18 cellular contexts compared by ENCODE assay signal in genomic region chr7:84654287-84654686, GRCh38.
DNase-seq lines count a peak whose midpoint lies in the region; ATAC-seq and TF ChIP-seq lines count a peak whose summit lies in the region.
"Had no signal": no experiment of that assay in that cellular context is flagged by ENCODE, and none has a peak within 500 bp of the region (broad histone marks: within the 10 kb centered on the region; RNA-seq: fewer than 3 reads in every experiment).

No MANE protein-coding gene starts in this region.

- no peaks in the 10 kb centered on the region for H3K36me3 Mint-ChIP-seq in stimulated activated memory B cell treated with anti-CD40 and anti-IgM and Interleukin-4, amounts not matched to agents 10 μg/mL and 1 μg/mL and 100 μg/mL, for 72 hours
- H3K36me3 Mint-ChIP-seq in activated CD4-positive, alpha-beta memory T cell treated with anti-CD3 and anti-CD28 coated beads for 36 hours, result no peaks in the 10 kb centered on the region
- H3K36me3 Mint-ChIP-seq: CD4-positive, alpha-beta memory T cell had no signal

- intact Hi-C loops in mammary epithelial cell (cut with micrococcal nuclease) (no loop called here), breast epithelium (cut with DNase I; ENCODE audit: low total_unique reads) (no loop called here)
- intact Hi-C loops in activated CD4-positive, alpha-beta memory T cell treated with anti-CD3 and anti-CD28 coated beads for 36 hours (cut with micrococcal nuclease), result no loop called here

- H3K4me3 ChIP-seq in mammary epithelial cell (replicated peaks in 1 of 3; ENCODE audit: insufficient read depth in 1 of 3, low read depth in 2 of 3, low read length in 3 of 3) (no peak overlapping the region), breast epithelium (no peak overlapping the region)

- TF ChIP-seq POLR2A in breast epithelium (IDR thresholded peaks at IDR 0.05), result no peak

- CTCF ChIA-PET in mammary epithelial cell (lab: Charles Lee; ENCODE audit: low non-redundant PET), result no interaction called here
- CTCF ChIA-PET in activated CD4-positive, alpha-beta memory T cell treated with anti-CD3 and anti-CD28 coated beads for 36 hours (lab: Charles Lee), result no interaction called here

- TF ChIP-seq CTCF in mammary epithelial cell (conservative IDR thresholded peaks at IDR 0.05 in 1 of 2, IDR thresholded peaks at IDR 0.05 in 1 of 2; ENCODE audit: extremely low read depth in 1 of 2, insufficient read depth in 1 of 2, low read depth in 1 of 2, low read length in 2 of 2) (no peak), breast epithelium (IDR thresholded peaks at IDR 0.05) (no peak)

- dilution Hi-C loops in mammary epithelial cell (cut with HindIII; ENCODE audit: low sequenced_read_pairs), result no loop called here

- H2AFZ ChIP-seq in mammary epithelial cell (ENCODE audit: low read depth, low read length), result peak overlapping the region; percentile 39

- DNase-seq in mammary epithelial cell (no peak), breast epithelium (ENCODE audit: low spot score in 2 of 2) (no peak), NOMO-1 treated with DMSO at 0.1 percent for 48 hours (lab: John Stamatoyannopoulos, UW; ENCODE audit: unreplicated experiment) (peak; percentile 31), left kidney (ENCODE audit: low read depth, low spot score) (peak; percentile 65), iPS-NIHi11 (ENCODE audit: low spot score) (no peak)
- no peak for DNase-seq in activated CD4-positive, alpha-beta memory T cell treated with anti-CD3 and anti-CD28 coated beads for 36 hours
- DNase-seq: AML-193; C1 segment of cervical spinal cord; CD4-positive, alpha-beta memory T cell; COR-L47; DMS53; H7; Kasumi-1; NCI-H2029; NCI-H2227 treated with DMSO at 0.1 percent for 48 hours; NCI-H69; PC-3 had no signal

- H3K9me3 ChIP-seq in mammary epithelial cell (replicated peaks; ENCODE audit: insufficient read depth, low read length) (no peaks in the 10 kb centered on the region), breast epithelium (no peaks in the 10 kb centered on the region)

- H3K36me3 ChIP-seq in mammary epithelial cell (ENCODE audit: insufficient read depth, low read length), result no peaks in the 10 kb centered on the region
- H3K36me3 ChIP-seq in breast epithelium, result no peaks in the 10 kb centered on the region

- H3K9me3 Mint-ChIP-seq in stimulated activated memory B cell treated with anti-CD40 and anti-IgM and Interleukin-4, amounts not matched to agents 10 μg/mL and 1 μg/mL and 100 μg/mL, for 72 hours, result peaks cover 5% of the 10 kb centered on the region
- H3K9me3 Mint-ChIP-seq in activated CD4-positive, alpha-beta memory T cell treated with anti-CD3 and anti-CD28 coated beads for 36 hours, result peaks cover 4% of the 10 kb centered on the region

- H4K20me1 ChIP-seq in mammary epithelial cell (ENCODE audit: insufficient read depth, low read length), result no peaks in the 10 kb centered on the region

- no TSS peak for BruUV-seq in mammary epithelial cell (replicated peaks; lab: Mats Ljungman, UMichigan)

- H3K27me3 Mint-ChIP-seq in stimulated activated memory B cell treated with anti-CD40 and anti-IgM and Interleukin-4, amounts not matched to agents 10 μg/mL and 1 μg/mL and 100 μg/mL, for 72 hours, result no peaks in the 10 kb centered on the region
- H3K27me3 Mint-ChIP-seq in activated CD4-positive, alpha-beta memory T cell treated with anti-CD3 and anti-CD28 coated beads for 36 hours, result no peaks in the 10 kb centered on the region
- H3K27me3 Mint-ChIP-seq: CD4-positive, alpha-beta memory T cell had no signal

- no peaks in the 10 kb centered on the region for H3K4me1 Mint-ChIP-seq in stimulated activated memory B cell treated with anti-CD40 and anti-IgM and Interleukin-4, amounts not matched to agents 10 μg/mL and 1 μg/mL and 100 μg/mL, for 72 hours
- H3K4me1 Mint-ChIP-seq in activated CD4-positive, alpha-beta memory T cell treated with anti-CD3 and anti-CD28 coated beads for 36 hours (ENCODE audit: low read depth), result no peaks in the 10 kb centered on the region
- H3K4me1 Mint-ChIP-seq: CD4-positive, alpha-beta memory T cell had no signal

- H3K27ac ChIP-seq in mammary epithelial cell (ENCODE audit: insufficient read depth, low read depth, low read length) (no peak overlapping the region), breast epithelium (no peak overlapping the region)

- H3K27me3 ChIP-seq in mammary epithelial cell (ENCODE audit: insufficient read depth, low read length), result no peaks in the 10 kb centered on the region
- H3K27me3 ChIP-seq in breast epithelium, result no peaks in the 10 kb centered on the region

- ATAC-seq in stimulated activated memory B cell treated with anti-CD40 and anti-IgM and Interleukin-4, amounts not matched to agents 10 μg/mL and 1 μg/mL and 100 μg/mL, for 72 hours, result no peak
- ATAC-seq: PC-3 had no signal

- WGBS in mammary epithelial cell (ENCODE audit: low coverage, missing lambda C conversion rate), result 100% methylated on average over 1 of the region's 1 CpG

- in situ Hi-C loops in mammary epithelial cell (cut with MboI; ENCODE audit: low sequenced_read_pairs in 2 of 2), result no loop called here

- H3K4me3 Mint-ChIP-seq in stimulated activated memory B cell treated with anti-CD40 and anti-IgM and Interleukin-4, amounts not matched to agents 10 μg/mL and 1 μg/mL and 100 μg/mL, for 72 hours, result no peak overlapping the region
- no peak overlapping the region for H3K4me3 Mint-ChIP-seq in activated CD4-positive, alpha-beta memory T cell treated with anti-CD3 and anti-CD28 coated beads for 36 hours
- H3K4me3 Mint-ChIP-seq: CD4-positive, alpha-beta memory T cell had no signal

- H3K79me2 ChIP-seq in mammary epithelial cell (ENCODE audit: insufficient read depth, low read length), result no peaks in the 10 kb centered on the region

- H3K4me2 ChIP-seq in mammary epithelial cell (ENCODE audit: insufficient read depth, low read depth, low read length), result no peak overlapping the region

- no peak overlapping the region for H3K27ac Mint-ChIP-seq in stimulated activated memory B cell treated with anti-CD40 and anti-IgM and Interleukin-4, amounts not matched to agents 10 μg/mL and 1 μg/mL and 100 μg/mL, for 72 hours
- H3K27ac Mint-ChIP-seq in activated CD4-positive, alpha-beta memory T cell treated with anti-CD3 and anti-CD28 coated beads for 36 hours, result no peak overlapping the region
- H3K27ac Mint-ChIP-seq: CD4-positive, alpha-beta memory T cell had no signal

- H3K9ac ChIP-seq in mammary epithelial cell (ENCODE audit: insufficient read depth, low read length), result no peak overlapping the region

- no peaks in the 10 kb centered on the region for H3K4me1 ChIP-seq in mammary epithelial cell (ENCODE audit: insufficient read depth, low read length)
- H3K4me1 ChIP-seq in breast epithelium, result no peaks in the 10 kb centered on the region

- POLR2A ChIA-PET in activated CD4-positive, alpha-beta memory T cell treated with anti-CD3 and anti-CD28 coated beads for 36 hours (lab: Charles Lee), result no interaction called here

Comparison
In these comparisons a context has a peak if more than half of its experiments do, and no peak if none do; other contexts are left out.
1. DNase-seq: peak in NOMO-1 treated with DMSO at 0.1 percent for 48 hours (single experiment) and left kidney (single experiment); none in mammary epithelial cell (single experiment), breast epithelium (0 of 2), activated CD4-positive, alpha-beta memory T cell treated with anti-CD3 and anti-CD28 coated beads for 36 hours (single experiment) and iPS-NIHi11 (single experiment).